ENCODE assay signal across 1 cellular context in the genomic region with DNA sequence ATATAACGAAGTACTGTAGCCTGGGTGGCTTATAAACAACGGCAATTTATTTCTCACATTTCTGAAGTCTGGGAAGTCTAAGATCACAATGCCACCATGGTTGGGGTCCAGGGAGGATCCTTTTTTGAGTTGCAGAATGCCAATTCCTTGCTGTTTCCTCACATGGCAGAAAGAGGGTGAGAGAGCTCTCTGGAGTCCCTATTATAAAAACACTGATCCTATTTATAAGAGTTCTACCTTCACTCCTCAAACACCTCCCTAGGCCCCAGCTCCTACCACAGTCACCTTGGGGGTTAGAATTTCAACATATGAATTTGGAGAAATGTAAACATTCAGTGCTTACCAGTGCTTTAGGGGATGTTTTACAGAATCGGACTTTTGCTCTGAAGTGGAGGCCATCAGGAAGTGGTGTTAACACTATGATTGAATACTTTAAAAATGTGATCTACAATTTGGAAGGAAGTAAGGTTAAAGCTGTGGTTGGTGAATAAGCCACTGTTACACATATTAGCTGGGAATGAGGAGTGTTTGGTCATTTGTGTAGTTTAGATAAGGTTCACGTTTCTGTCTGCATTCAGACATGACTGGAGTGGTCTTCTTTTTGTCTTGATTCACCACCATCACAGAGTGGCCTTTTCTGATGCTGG.
A peak's percentile ranks its signal among the peaks of the same experiment; 100 is the strongest.
TF ChIP-seq lines count a peak whose summit lies in the region.

No MANE protein-coding gene starts in this region.

TF ChIP-seq in HepG2, 621 proteins besides CTCF, POLR2A, EP300 and RAD21 (continued from another document and continues in another):
- TF ChIP-seq ZBED4 (CRISPR knock-in tag; IDR thresholded peaks at IDR 0.05; ENCODE audit: borderline replicate concordance) (no peak), ZNF501 (CRISPR knock-in tag; IDR thresholded peaks at IDR 0.05) (no peak), SIX1 (CRISPR knock-in tag; IDR thresholded peaks at IDR 0.05; ENCODE audit: borderline replicate concordance) (peak; percentile 55; the same call in 1 of the 2 replicates), KAT8 (CRISPR knock-in tag; IDR thresholded peaks at IDR 0.05) (peak; percentile 52), SP140L (CRISPR knock-in tag; IDR thresholded peaks at IDR 0.05; ENCODE audit: borderline replicate concordance) (no peak; the same call in 1 of the 2 replicates), BRF2 (CRISPR knock-in tag; IDR thresholded peaks at IDR 0.05) (peak; percentile 32; the same call in 1 of the 2 replicates), SALL1 (CRISPR knock-in tag; IDR thresholded peaks at IDR 0.05) (peak; percentile 58; the same call in 1 of the 2 replicates), ZKSCAN8 (CRISPR knock-in tag; IDR thresholded peaks at IDR 0.05; ENCODE audit: borderline replicate concordance) (peak; percentile 97), ZNF232 (CRISPR knock-in tag; IDR thresholded peaks at IDR 0.05; ENCODE audit: borderline replicate concordance) (peak; percentile 78), MEIS1 (CRISPR knock-in tag; IDR thresholded peaks at IDR 0.05; ENCODE audit: borderline replicate concordance) (no peak), ZNF510 (CRISPR knock-in tag; IDR thresholded peaks at IDR 0.05; ENCODE audit: low read depth) (0 out of 2 replicates have a peak, but pooled peaks have one; percentile 64), ZNF589 (CRISPR knock-in tag; conservative IDR thresholded peaks at IDR 0.05) (no peak), HES4 (CRISPR knock-in tag; IDR thresholded peaks at IDR 0.05; ENCODE audit: borderline replicate concordance) (no peak), TCF7 (IDR thresholded peaks at IDR 0.05; ENCODE audit: low read depth) (peak; percentile 65), SUZ12 (IDR thresholded peaks at IDR 0.05; ENCODE audit: low read depth, low read length) (no peak), ZBTB21 (CRISPR knock-in tag; IDR thresholded peaks at IDR 0.05) (no peak; the same call in 1 of the 2 replicates), EED (CRISPR knock-in tag; IDR thresholded peaks at IDR 0.05) (no peak), MIER3 (CRISPR knock-in tag; IDR thresholded peaks at IDR 0.05; ENCODE audit: borderline replicate concordance) (0 out of 2 replicates have a peak, but pooled peaks have one; percentile 40), NCOA5 (CRISPR knock-in tag; IDR thresholded peaks at IDR 0.05) (no peak), NAIF1 (CRISPR knock-in tag; IDR thresholded peaks at IDR 0.05; ENCODE audit: borderline replicate concordance) (no peak), HMGXB4 (CRISPR knock-in tag; IDR thresholded peaks at IDR 0.05; ENCODE audit: borderline replicate concordance in 1 of 2, low read depth in 1 of 2) (peak in 1 of 2 experiments; percentile 53; a peak in 1 of 4 replicates), TGIF2 (CRISPR knock-in tag; IDR thresholded peaks at IDR 0.05) (0 out of 2 replicates have a peak, but pooled peaks have one; percentile 41), CEBPG (CRISPR knock-in tag; IDR thresholded peaks at IDR 0.05) (peak; percentile 79), PBX2 (CRISPR knock-in tag; IDR thresholded peaks at IDR 0.05) (no peak), MED1 (CRISPR knock-in tag; IDR thresholded peaks at IDR 0.05) (peak; percentile 89), CREM (IDR thresholded peaks at IDR 0.05) (peak; percentile 70), CREM (CRISPR knock-in tag; IDR thresholded peaks at IDR 0.05) (no peak), GATA4 (IDR thresholded peaks at IDR 0.05; ENCODE audit: borderline replicate concordance, low read depth) (peak; percentile 16; the same call in 1 of the 2 replicates), SALL2 (CRISPR knock-in tag; IDR thresholded peaks at IDR 0.05) (0 out of 2 replicates have a peak, but pooled peaks have one; percentile 69), ZNF614 (CRISPR knock-in tag; IDR thresholded peaks at IDR 0.05; ENCODE audit: borderline replicate concordance) (peak; percentile 16), FOSL1 (CRISPR knock-in tag; IDR thresholded peaks at IDR 0.05; ENCODE audit: borderline replicate concordance) (no peak), FOXC1 (CRISPR knock-in tag; IDR thresholded peaks at IDR 0.05; ENCODE audit: borderline replicate concordance) (no peak), NR2F1 (CRISPR knock-in tag; IDR thresholded peaks at IDR 0.05) (peak; percentile 39; a peak in 1 of 4 replicates), ZNF276 (CRISPR knock-in tag; IDR thresholded peaks at IDR 0.05; ENCODE audit: low read depth) (no peak), GATAD2A (CRISPR knock-in tag; IDR thresholded peaks at IDR 0.05) (peak; percentile 89), CCDC6 (CRISPR knock-in tag; IDR thresholded peaks at IDR 0.05) (peak; percentile 23), CBX5 (CRISPR knock-in tag; IDR thresholded peaks at IDR 0.05; ENCODE audit: borderline replicate concordance) (no peak), ZNF414 (CRISPR knock-in tag; IDR thresholded peaks at IDR 0.05) (0 out of 2 replicates have a peak, but pooled peaks have one; percentile 48)
- TF ChIP-seq, protein P1, sequence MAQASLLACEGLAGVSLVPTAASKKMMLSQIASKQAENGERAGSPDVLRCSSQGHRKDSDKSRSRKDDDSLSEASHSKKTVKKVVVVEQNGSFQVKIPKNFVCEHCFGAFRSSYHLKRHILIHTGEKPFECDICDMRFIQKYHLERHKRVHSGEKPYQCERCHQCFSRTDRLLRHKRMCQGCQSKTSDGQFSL (CRISPR knock-in tag; IDR thresholded peaks at IDR 0.05): 0 out of 2 replicates have a peak, but pooled peaks have one; percentile 80
- TF ChIP-seq, protein P2, sequence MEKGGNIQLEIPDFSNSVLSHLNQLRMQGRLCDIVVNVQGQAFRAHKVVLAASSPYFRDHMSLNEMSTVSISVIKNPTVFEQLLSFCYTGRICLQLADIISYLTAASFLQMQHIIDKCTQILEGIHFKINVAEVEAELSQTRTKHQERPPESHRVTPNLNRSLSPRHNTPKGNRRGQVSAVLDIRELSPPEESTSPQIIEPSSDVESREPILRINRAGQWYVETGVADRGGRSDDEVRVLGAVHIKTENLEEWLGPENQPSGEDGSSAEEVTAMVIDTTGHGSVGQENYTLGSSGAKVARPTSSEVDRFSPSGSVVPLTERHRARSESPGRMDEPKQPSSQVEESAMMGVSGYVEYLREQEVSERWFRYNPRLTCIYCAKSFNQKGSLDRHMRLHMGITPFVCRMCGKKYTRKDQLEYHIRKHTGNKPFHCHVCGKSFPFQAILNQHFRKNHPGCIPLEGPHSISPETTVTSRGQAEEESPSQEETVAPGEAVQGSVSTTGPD (CRISPR knock-in tag; IDR thresholded peaks at IDR 0.05): peak; percentile 80
- TF ChIP-seq, protein P3, sequence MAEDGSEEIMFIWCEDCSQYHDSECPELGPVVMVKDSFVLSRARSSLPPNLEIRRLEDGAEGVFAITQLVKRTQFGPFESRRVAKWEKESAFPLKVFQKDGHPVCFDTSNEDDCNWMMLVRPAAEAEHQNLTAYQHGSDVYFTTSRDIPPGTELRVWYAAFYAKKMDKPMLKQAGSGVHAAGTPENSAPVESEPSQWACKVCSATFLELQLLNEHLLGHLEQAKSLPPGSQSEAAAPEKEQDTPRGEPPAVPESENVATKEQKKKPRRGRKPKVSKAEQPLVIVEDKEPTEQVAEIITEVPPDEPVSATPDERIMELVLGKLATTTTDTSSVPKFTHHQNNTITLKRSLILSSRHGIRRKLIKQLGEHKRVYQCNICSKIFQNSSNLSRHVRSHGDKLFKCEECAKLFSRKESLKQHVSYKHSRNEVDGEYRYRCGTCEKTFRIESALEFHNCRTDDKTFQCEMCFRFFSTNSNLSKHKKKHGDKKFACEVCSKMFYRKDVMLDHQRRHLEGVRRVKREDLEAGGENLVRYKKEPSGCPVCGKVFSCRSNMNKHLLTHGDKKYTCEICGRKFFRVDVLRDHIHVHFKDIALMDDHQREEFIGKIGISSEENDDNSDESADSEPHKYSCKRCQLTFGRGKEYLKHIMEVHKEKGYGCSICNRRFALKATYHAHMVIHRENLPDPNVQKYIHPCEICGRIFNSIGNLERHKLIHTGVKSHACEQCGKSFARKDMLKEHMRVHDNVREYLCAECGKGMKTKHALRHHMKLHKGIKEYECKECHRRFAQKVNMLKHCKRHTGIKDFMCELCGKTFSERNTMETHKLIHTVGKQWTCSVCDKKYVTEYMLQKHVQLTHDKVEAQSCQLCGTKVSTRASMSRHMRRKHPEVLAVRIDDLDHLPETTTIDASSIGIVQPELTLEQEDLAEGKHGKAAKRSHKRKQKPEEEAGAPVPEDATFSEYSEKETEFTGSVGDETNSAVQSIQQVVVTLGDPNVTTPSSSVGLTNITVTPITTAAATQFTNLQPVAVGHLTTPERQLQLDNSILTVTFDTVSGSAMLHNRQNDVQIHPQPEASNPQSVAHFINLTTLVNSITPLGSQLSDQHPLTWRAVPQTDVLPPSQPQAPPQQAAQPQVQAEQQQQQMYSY (CRISPR knock-in tag; IDR thresholded peaks at IDR 0.05): peak; percentile 42; the same call in 1 of the 2 replicates
